In the genomic region with DNA sequence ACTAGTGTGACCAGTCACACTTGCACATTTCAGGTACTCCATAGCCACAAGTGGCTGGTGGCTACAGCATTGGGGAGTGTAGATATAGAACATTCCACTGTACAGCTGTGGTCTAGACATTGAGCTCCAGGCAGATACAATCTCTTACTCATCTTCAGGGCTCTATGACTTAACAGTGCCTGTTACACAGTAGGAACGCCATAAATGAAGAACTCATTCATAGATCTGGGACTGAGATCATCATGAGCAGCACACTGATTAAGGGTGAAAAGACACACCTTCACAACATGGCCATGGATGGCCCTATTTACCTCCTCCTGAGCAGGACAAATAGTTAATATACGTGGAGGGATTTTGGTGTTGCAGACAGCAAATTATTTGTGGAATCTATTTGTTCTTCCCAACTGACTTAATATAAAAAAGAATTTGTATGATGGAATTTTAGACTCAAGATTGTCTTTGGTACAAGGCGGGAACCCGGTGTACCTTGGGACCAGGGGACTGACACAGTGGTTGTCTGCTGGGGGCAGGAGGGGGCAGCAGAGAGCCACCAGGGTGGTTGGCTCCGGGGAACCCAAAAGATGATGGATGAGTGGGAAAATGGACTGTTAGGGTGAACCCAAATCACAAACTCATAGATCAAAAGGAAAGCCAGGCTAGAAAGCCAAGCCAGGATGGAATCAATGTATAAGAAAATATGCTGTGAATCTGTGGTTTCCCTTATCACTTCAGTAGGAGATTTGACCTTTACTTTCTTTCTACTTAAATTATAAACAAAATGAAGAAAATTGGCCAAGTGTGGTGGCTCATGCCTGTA, we compare ENCODE assay signal across 8 cellular contexts. TPM values are rescaled to one million over a fixed set of nuclear protein-coding genes. Genes with fewer than 3 reads are reported as not detected.
DNase-seq lines count a peak whose midpoint lies in the region; ATAC-seq and TF ChIP-seq lines count a peak whose summit lies in the region.

No MANE protein-coding gene starts in this region.

- DNase-seq in AG04449 (ENCODE audit: low read depth, low spot score) (peak; percentile 46), NCI-H128 (lab: John Stamatoyannopoulos, UW; ENCODE audit: unreplicated experiment) (peak; percentile 9), caudate nucleus (lab: John Stamatoyannopoulos, UW) (peak in 40 of 61 donors; percentile 4 to 51 (median 20)), left lobe of liver (ENCODE audit: low spot score) (peak; percentile 67)
- DNase-seq in stimulated activated CD8-positive, alpha-beta memory T cell treated with anti-CD3 and anti-CD28 coated beads, Interleukin-12 subunit alpha, Interleukin-12 subunit beta, amount 100 ng/mL, for 1 hour (ENCODE audit: low read depth): peak; percentile 41

- POLR2A ChIA-PET in AG04449 (lab: Yijun Ruan, JAX): interaction anchor here (0.7 kb wide), 1 partner anchor 158 kb away, joined by 3 read pairs; no protein-coding TSS in a partner anchor

- ATAC-seq in GM18502 (IDR thresholded peaks at IDR 0.05; ENCODE audit: poor library complexity, unreplicated experiment) (peak; percentile 65), left lobe of liver (peak; percentile 99), GM21717 (IDR thresholded peaks at IDR 0.05; ENCODE audit: unreplicated experiment) (no peak)

- CTCF ChIA-PET in AG04449 (lab: Yijun Ruan, JAX): interaction anchor here (0.9 to 1.5 kb wide), 5 partner anchors 11 to 451 kb away, joined by 3 to 5 read pairs (median 4); no protein-coding TSS in a partner anchor

- no peak overlapping the region for H3K4me3 ChIP-seq in AG04449 (ENCODE audit: low read depth, low read length)
- H3K4me3 ChIP-seq in WI38 (ENCODE audit: low read depth, low read length): no peak overlapping the region

- no peak overlapping the region for H3K27ac ChIP-seq in caudate nucleus (ENCODE audit: low read depth, low read length)

- TF ChIP-seq CTCF in AG04449 (IDR thresholded peaks at IDR 0.05; ENCODE audit: insufficient read depth, low read length, missing control alignments): peak; percentile 70
- peak; percentile 88 for TF ChIP-seq CTCF in WI38 (IDR thresholded peaks at IDR 0.05; ENCODE audit: low read depth, low read length)

RNA-seq across cellular contexts. Expression of a gene that starts 24.3 kb away (rescaled TPM):
- total RNA-seq in left lobe of liver: 1.9 TPM

RNA-seq across cellular contexts. Expression of a gene that starts 34.7 kb away (rescaled TPM):
- total RNA-seq in left lobe of liver: not detected

RNA-seq across cellular contexts. Expression of a gene that starts 37.2 kb away (rescaled TPM):
- 7.5 TPM for total RNA-seq in left lobe of liver

RNA-seq across cellular contexts. Expression of a gene that starts 50.6 kb away (rescaled TPM):
- total RNA-seq in left lobe of liver: not detected

Comparison
In these comparisons a context has a peak if more than half of its experiments do, and no peak if none do; other contexts are left out.
1. DNase-seq: peak in every context shown above with its lines; median percentile 67 in left lobe of liver; 46 in AG04449; 41 in stimulated activated CD8-positive, alpha-beta memory T cell treated with anti-CD3 and anti-CD28 coated beads, Interleukin-12 subunit alpha, Interleukin-12 subunit beta, amount 100 ng/mL, for 1 hour; 20 in caudate nucleus; 9 in NCI-H128.